ENCODE assay signal across 1 cellular context in genomic region chr5:172834570-172835245, GRCh38.
A peak's percentile ranks its signal among the peaks of the same experiment; 100 is the strongest.
TF ChIP-seq lines count a peak whose summit lies in the region.

No MANE protein-coding gene starts in this region.

TF ChIP-seq in HepG2, 621 proteins besides CTCF, POLR2A, EP300 and RAD21 (continued from another document and continues in another):
- TF ChIP-seq MTERF4 (CRISPR knock-in tag; IDR thresholded peaks at IDR 0.05) = 0 out of 2 replicates have a peak, but pooled peaks have one; percentile 43
- TF ChIP-seq, protein P1, sequence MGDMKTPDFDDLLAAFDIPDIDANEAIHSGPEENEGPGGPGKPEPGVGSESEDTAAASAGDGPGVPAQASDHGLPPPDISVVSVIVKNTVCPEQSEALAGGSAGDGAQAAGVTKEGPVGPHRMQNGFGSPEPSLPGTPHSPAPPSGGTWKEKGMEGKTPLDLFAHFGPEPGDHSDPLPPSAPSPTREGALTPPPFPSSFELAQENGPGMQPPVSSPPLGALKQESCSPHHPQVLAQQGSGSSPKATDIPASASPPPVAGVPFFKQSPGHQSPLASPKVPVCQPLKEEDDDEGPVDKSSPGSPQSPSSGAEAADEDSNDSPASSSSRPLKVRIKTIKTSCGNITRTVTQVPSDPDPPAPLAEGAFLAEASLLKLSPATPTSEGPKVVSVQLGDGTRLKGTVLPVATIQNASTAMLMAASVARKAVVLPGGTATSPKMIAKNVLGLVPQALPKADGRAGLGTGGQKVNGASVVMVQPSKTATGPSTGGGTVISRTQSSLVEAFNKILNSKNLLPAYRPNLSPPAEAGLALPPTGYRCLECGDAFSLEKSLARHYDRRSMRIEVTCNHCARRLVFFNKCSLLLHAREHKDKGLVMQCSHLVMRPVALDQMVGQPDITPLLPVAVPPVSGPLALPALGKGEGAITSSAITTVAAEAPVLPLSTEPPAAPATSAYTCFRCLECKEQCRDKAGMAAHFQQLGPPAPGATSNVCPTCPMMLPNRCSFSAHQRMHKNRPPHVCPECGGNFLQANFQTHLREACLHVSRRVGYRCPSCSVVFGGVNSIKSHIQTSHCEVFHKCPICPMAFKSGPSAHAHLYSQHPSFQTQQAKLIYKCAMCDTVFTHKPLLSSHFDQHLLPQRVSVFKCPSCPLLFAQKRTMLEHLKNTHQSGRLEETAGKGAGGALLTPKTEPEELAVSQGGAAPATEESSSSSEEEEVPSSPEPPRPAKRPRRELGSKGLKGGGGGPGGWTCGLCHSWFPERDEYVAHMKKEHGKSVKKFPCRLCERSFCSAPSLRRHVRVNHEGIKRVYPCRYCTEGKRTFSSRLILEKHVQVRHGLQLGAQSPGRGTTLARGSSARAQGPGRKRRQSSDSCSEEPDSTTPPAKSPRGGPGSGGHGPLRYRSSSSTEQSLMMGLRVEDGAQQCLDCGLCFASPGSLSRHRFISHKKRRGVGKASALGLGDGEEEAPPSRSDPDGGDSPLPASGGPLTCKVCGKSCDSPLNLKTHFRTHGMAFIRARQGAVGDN (CRISPR knock-in tag; IDR thresholded peaks at IDR 0.05) = peak; percentile 74
- TF ChIP-seq RELA (CRISPR knock-in tag; IDR thresholded peaks at IDR 0.05) = no peak
- TF ChIP-seq SMARCE1 (IDR thresholded peaks at IDR 0.05; ENCODE audit: borderline replicate concordance) = no peak
- no peak for TF ChIP-seq PHF5A (CRISPR knock-in tag; IDR thresholded peaks at IDR 0.05; ENCODE audit: low read depth, unreplicated experiment)
- no peak for TF ChIP-seq TEAD2 (CRISPR knock-in tag; IDR thresholded peaks at IDR 0.05)
- no peak for TF ChIP-seq USF2 (IDR thresholded peaks at IDR 0.05; ENCODE audit: low read depth, low read length)
- TF ChIP-seq USF2 (CRISPR knock-in tag; IDR thresholded peaks at IDR 0.05; ENCODE audit: borderline replicate concordance) = no peak
- TF ChIP-seq ZNF616 (CRISPR knock-in tag; IDR thresholded peaks at IDR 0.05; ENCODE audit: low read depth) = no peak
- TF ChIP-seq, protein P2, sequence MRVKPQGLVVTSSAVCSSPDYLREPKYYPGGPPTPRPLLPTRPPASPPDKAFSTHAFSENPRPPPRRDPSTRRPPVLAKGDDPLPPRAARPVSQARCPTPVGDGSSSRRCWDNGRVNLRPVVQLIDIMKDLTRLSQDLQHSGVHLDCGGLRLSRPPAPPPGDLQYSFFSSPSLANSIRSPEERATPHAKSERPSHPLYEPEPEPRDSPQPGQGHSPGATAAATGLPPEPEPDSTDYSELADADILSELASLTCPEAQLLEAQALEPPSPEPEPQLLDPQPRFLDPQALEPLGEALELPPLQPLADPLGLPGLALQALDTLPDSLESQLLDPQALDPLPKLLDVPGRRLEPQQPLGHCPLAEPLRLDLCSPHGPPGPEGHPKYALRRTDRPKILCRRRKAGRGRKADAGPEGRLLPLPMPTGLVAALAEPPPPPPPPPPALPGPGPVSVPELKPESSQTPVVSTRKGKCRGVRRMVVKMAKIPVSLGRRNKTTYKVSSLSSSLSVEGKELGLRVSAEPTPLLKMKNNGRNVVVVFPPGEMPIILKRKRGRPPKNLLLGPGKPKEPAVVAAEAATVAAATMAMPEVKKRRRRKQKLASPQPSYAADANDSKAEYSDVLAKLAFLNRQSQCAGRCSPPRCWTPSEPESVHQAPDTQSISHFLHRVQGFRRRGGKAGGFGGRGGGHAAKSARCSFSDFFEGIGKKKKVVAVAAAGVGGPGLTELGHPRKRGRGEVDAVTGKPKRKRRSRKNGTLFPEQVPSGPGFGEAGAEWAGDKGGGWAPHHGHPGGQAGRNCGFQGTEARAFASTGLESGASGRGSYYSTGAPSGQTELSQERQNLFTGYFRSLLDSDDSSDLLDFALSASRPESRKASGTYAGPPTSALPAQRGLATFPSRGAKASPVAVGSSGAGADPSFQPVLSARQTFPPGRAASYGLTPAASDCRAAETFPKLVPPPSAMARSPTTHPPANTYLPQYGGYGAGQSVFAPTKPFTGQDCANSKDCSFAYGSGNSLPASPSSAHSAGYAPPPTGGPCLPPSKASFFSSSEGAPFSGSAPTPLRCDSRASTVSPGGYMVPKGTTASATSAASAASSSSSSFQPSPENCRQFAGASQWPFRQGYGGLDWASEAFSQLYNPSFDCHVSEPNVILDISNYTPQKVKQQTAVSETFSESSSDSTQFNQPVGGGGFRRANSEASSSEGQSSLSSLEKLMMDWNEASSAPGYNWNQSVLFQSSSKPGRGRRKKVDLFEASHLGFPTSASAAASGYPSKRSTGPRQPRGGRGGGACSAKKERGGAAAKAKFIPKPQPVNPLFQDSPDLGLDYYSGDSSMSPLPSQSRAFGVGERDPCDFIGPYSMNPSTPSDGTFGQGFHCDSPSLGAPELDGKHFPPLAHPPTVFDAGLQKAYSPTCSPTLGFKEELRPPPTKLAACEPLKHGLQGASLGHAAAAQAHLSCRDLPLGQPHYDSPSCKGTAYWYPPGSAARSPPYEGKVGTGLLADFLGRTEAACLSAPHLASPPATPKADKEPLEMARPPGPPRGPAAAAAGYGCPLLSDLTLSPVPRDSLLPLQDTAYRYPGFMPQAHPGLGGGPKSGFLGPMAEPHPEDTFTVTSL (CRISPR knock-in tag; IDR thresholded peaks at IDR 0.05; ENCODE audit: borderline replicate concordance) = no peak
- no peak for TF ChIP-seq GRHL1 (CRISPR knock-in tag; conservative IDR thresholded peaks at IDR 0.05)
- TF ChIP-seq ZNF780A (CRISPR knock-in tag; IDR thresholded peaks at IDR 0.05) = no peak
- TF ChIP-seq HMGA1 (CRISPR knock-in tag; conservative IDR thresholded peaks at IDR 0.05) = no peak
- TF ChIP-seq, protein P3, sequence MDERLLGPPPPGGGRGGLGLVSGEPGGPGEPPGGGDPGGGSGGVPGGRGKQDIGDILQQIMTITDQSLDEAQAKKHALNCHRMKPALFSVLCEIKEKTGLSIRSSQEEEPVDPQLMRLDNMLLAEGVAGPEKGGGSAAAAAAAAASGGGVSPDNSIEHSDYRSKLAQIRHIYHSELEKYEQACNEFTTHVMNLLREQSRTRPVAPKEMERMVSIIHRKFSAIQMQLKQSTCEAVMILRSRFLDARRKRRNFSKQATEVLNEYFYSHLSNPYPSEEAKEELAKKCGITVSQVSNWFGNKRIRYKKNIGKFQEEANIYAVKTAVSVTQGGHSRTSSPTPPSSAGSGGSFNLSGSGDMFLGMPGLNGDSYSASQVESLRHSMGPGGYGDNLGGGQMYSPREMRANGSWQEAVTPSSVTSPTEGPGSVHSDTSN (CRISPR knock-in tag; IDR thresholded peaks at IDR 0.05) = no peak
- TF ChIP-seq ZBTB34 (CRISPR knock-in tag; IDR thresholded peaks at IDR 0.05) = no peak
- TF ChIP-seq BRF2 (CRISPR knock-in tag; IDR thresholded peaks at IDR 0.05) = no peak
- TF ChIP-seq ZNF772 (CRISPR knock-in tag; IDR thresholded peaks at IDR 0.05) = no peak
- TF ChIP-seq ZNF775 (CRISPR knock-in tag; IDR thresholded peaks at IDR 0.05; ENCODE audit: borderline replicate concordance) = no peak
- TF ChIP-seq ZNF225 (CRISPR knock-in tag; IDR thresholded peaks at IDR 0.05) = no peak
- TF ChIP-seq, protein P4, sequence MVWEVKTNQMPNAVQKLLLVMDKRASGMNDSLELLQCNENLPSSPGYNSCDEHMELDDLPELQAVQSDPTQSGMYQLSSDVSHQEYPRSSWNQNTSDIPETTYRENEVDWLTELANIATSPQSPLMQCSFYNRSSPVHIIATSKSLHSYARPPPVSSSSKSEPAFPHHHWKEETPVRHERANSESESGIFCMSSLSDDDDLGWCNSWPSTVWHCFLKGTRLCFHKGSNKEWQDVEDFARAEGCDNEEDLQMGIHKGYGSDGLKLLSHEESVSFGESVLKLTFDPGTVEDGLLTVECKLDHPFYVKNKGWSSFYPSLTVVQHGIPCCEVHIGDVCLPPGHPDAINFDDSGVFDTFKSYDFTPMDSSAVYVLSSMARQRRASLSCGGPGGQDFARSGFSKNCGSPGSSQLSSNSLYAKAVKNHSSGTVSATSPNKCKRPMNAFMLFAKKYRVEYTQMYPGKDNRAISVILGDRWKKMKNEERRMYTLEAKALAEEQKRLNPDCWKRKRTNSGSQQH (CRISPR knock-in tag; IDR thresholded peaks at IDR 0.05; ENCODE audit: low read depth) = no peak
- no peak for TF ChIP-seq ZNF160 (CRISPR knock-in tag; IDR thresholded peaks at IDR 0.05)
- TF ChIP-seq DZIP1 (CRISPR knock-in tag; IDR thresholded peaks at IDR 0.05) = no peak
- TF ChIP-seq PRPF4 (IDR thresholded peaks at IDR 0.05; ENCODE audit: low read depth, low read length, poor library complexity, severe bottlenecking) = no peak
- no peak for TF ChIP-seq CHCHD3 (CRISPR knock-in tag; IDR thresholded peaks at IDR 0.05)
- TF ChIP-seq JUN (CRISPR knock-in tag; IDR thresholded peaks at IDR 0.05) = no peak
- no peak for TF ChIP-seq ETV5 (CRISPR knock-in tag; IDR thresholded peaks at IDR 0.05; ENCODE audit: borderline replicate concordance)
- no peak for TF ChIP-seq PHF20 (CRISPR knock-in tag; IDR thresholded peaks at IDR 0.05)
- peak; percentile 26 for TF ChIP-seq YY1 (IDR thresholded peaks at IDR 0.05; ENCODE audit: insufficient read depth, insufficient replicate concordance, low read depth, low read length)
- no peak for TF ChIP-seq ZNF879 (CRISPR knock-in tag; IDR thresholded peaks at IDR 0.05)
- no peak for TF ChIP-seq KLF11 (CRISPR knock-in tag; IDR thresholded peaks at IDR 0.05)
- TF ChIP-seq ZNF777 (CRISPR knock-in tag; IDR thresholded peaks at IDR 0.05) = no peak
- TF ChIP-seq HOXA7 (CRISPR knock-in tag; IDR thresholded peaks at IDR 0.05) = no peak
- TF ChIP-seq MTA1 (CRISPR knock-in tag; IDR thresholded peaks at IDR 0.05; ENCODE audit: borderline replicate concordance) = peak; percentile 47; the same call in 1 of the 2 replicates
- TF ChIP-seq SYNCRIP (IDR thresholded peaks at IDR 0.05; ENCODE audit: insufficient read depth, low read depth, low read length) = no peak
- no peak for TF ChIP-seq STAT5B (CRISPR knock-in tag; IDR thresholded peaks at IDR 0.05)
- TF ChIP-seq ZNF207 (IDR thresholded peaks at IDR 0.05; ENCODE audit: borderline replicate concordance) = no peak
- no peak for TF ChIP-seq NFYB (CRISPR knock-in tag; IDR thresholded peaks at IDR 0.05)
- TF ChIP-seq HNRNPL (IDR thresholded peaks at IDR 0.05; ENCODE audit: low read depth, low read length) = peak; percentile 90
